ENCODE assay signal across 35 cellular contexts in the genomic region with DNA sequence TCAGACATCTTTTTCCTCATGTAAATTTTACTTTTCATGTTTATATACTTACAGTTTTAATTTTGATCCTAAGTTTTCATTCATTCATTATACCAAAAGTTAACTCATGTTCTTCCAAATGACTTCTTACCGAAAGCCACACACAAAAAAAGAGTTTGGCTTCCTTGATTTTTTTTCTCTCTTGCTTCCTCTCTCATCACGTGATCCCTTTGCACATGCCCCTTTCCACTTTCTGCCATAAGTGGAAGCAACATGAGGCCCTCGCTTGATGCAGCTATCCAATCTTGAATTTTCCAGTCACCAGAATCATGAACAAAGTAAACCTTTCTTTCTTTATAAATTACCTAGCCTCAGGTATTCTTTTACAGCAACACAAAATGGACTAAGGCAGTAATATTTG.
"Had no signal": no experiment of that assay in that cellular context is flagged by ENCODE, and none has a peak within 500 bp of the region (broad histone marks: within the 10 kb centered on the region; RNA-seq: fewer than 3 reads in every experiment).

No MANE protein-coding gene starts in this region.

- H3K27ac Mint-ChIP-seq: activated B cell treated with CpG ODN at 0.5 μM for 24 hours; activated CD8-positive, alpha-beta memory T cell treated with anti-CD3 and anti-CD28 coated beads, Interleukin-2, amount 10 ng/mL, durations not matched to agents 7 days and 5 days; activated CD8-positive, alpha-beta T cell treated with anti-CD3 and anti-CD28 coated beads, Interleukin-2, amount 10 ng/mL, durations not matched to agents 7 days and 5 days; activated naive CD4-positive, alpha-beta T cell treated with anti-CD3 and anti-CD28 coated beads for 36 hours; activated naive CD4-positive, alpha-beta T cell treated with anti-CD3 and anti-CD28 coated beads, Interleukin-2, amount 50 U/mL, for 24 hours; activated naive CD8-positive, alpha-beta T cell treated with anti-CD3 and anti-CD28 coated beads for 36 hours; activated naive CD8-positive, alpha-beta T cell treated with anti-CD3 and anti-CD28 coated beads, Interleukin-2, amount 50 U/mL, for 24 hours; activated T-helper 1 cell treated with anti-CD3 and anti-CD28 coated beads, Interleukin-12 subunit alpha, Interleukin-12 subunit beta, Interleukin-2, Interleukin-4 antibody, amounts not matched to agents 30 ng/mL and 10 ng/mL and 1 ng/mL, durations not matched to agents 14 hours and 24 hours and 36 hours; activated T-helper 2 cell treated with anti-CD3 and anti-CD28 coated beads, Interferon-gamma antibody, Interleukin-2, Interleukin-4, amounts not matched to agents 10 μg/mL and 5 μg/mL and 100 μg/mL, durations not matched to agents 14 hours and 24 hours and 36 hours; effector memory CD8-positive, alpha-beta T cell; T-helper 2 cell treated with Interferon-gamma antibody and Interleukin-4, amounts not matched to agents 5 μg/mL and 100 μg/mL, for 36 hours had no signal

- H3K27ac ChIP-seq: adrenal gland, body of pancreas, esophagus muscularis mucosa, foreskin keratinocyte, gastrocnemius medialis, heart left ventricle, WERI-Rb-1 had no signal

- H3K4me3 Mint-ChIP-seq: activated B cell treated with CpG ODN at 0.5 μM for 24 hours; activated CD8-positive, alpha-beta memory T cell treated with anti-CD3 and anti-CD28 coated beads, Interleukin-2, amount 10 ng/mL, durations not matched to agents 7 days and 5 days; activated CD8-positive, alpha-beta T cell treated with anti-CD3 and anti-CD28 coated beads, Interleukin-2, amount 10 ng/mL, durations not matched to agents 7 days and 5 days; activated naive CD4-positive, alpha-beta T cell treated with anti-CD3 and anti-CD28 coated beads for 36 hours; activated naive CD4-positive, alpha-beta T cell treated with anti-CD3 and anti-CD28 coated beads, Interleukin-2, amount 50 U/mL, for 24 hours; activated naive CD8-positive, alpha-beta T cell treated with anti-CD3 and anti-CD28 coated beads for 36 hours; activated naive CD8-positive, alpha-beta T cell treated with anti-CD3 and anti-CD28 coated beads, Interleukin-2, amount 50 U/mL, for 24 hours; activated T-helper 1 cell treated with anti-CD3 and anti-CD28 coated beads, Interleukin-12 subunit alpha, Interleukin-12 subunit beta, Interleukin-2, Interleukin-4 antibody, amounts not matched to agents 30 ng/mL and 10 ng/mL and 1 ng/mL, durations not matched to agents 14 hours and 24 hours and 36 hours; effector memory CD8-positive, alpha-beta T cell; T-helper 2 cell treated with Interferon-gamma antibody and Interleukin-4, amounts not matched to agents 5 μg/mL and 100 μg/mL, for 36 hours had no signal

- H3K4me1 ChIP-seq: adrenal gland, body of pancreas, esophagus muscularis mucosa, foreskin keratinocyte, gastrocnemius medialis, heart left ventricle had no signal

- H3K36me3 Mint-ChIP-seq: activated CD8-positive, alpha-beta memory T cell treated with anti-CD3 and anti-CD28 coated beads, Interleukin-2, amount 10 ng/mL, durations not matched to agents 7 days and 5 days had no signal

- DNase-seq: activated B cell treated with CpG ODN at 0.5 μM for 24 hours; activated CD4-positive, alpha-beta T cell treated with anti-CD3 and anti-CD28 coated beads for 48 hours; activated CD4-positive, alpha-beta T cell treated with anti-CD3 and anti-CD28 coated beads, Interleukin-2, amount 50 U/mL, for 1 hour; activated CD4-positive, alpha-beta T cell treated with anti-CD3 and anti-CD28 coated beads, Interleukin-2, amount 50 U/mL, for 48 hours; activated CD8-positive, alpha-beta memory T cell treated with anti-CD3 and anti-CD28 coated beads, Interleukin-2, amount 10 ng/mL, durations not matched to agents 7 days and 5 days; activated CD8-positive, alpha-beta memory T cell treated with anti-CD3 and anti-CD28 coated beads, Interleukin-2, amount 50 U/mL, for 4 hours; activated CD8-positive, alpha-beta T cell treated with anti-CD3 and anti-CD28 coated beads, Interleukin-2, amount 10 ng/mL, durations not matched to agents 7 days and 5 days; activated effector memory CD4-positive, alpha-beta T cell treated with anti-CD3 and anti-CD28 coated beads, Interleukin-2, amount 50 U/mL, for 16 hours; activated naive CD4-positive, alpha-beta T cell treated with anti-CD3 and anti-CD28 coated beads for 36 hours; activated naive CD8-positive, alpha-beta T cell treated with anti-CD3 and anti-CD28 coated beads for 36 hours; activated naive CD8-positive, alpha-beta T cell treated with anti-CD3 and anti-CD28 coated beads, Interleukin-2, amount 50 U/mL, for 24 hours; activated T-cell treated with anti-CD3 and anti-CD28 coated beads, Interleukin-2, amount 50 U/mL, for 1 hour; activated T-cell treated with anti-CD3 and anti-CD28 coated beads, Interleukin-2, amount 50 U/mL, for 48 hours; adrenal gland; amygdala; aorta; body of pancreas; caudate nucleus; cortex of kidney; dermis blood vessel endothelial cell; effector CD4-positive, alpha-beta T cell; effector memory CD8-positive, alpha-beta T cell; erythroblast; foreskin keratinocyte; gastrocnemius medialis; glutamatergic neuron; heart left ventricle; T1000; WERI-Rb-1 had no signal

- H3K27me3 Mint-ChIP-seq: activated B cell treated with CpG ODN at 0.5 μM for 24 hours; activated CD8-positive, alpha-beta memory T cell treated with anti-CD3 and anti-CD28 coated beads, Interleukin-2, amount 10 ng/mL, durations not matched to agents 7 days and 5 days; activated naive CD4-positive, alpha-beta T cell treated with anti-CD3 and anti-CD28 coated beads, Interleukin-2, amount 50 U/mL, for 24 hours; activated naive CD8-positive, alpha-beta T cell treated with anti-CD3 and anti-CD28 coated beads for 36 hours; activated naive CD8-positive, alpha-beta T cell treated with anti-CD3 and anti-CD28 coated beads, Interleukin-2, amount 50 U/mL, for 24 hours had no signal

- H3K27me3 ChIP-seq: adrenal gland, body of pancreas, esophagus muscularis mucosa, foreskin keratinocyte, gastrocnemius medialis, heart left ventricle had no signal

- H3K9me3 Mint-ChIP-seq: activated T-helper 2 cell treated with anti-CD3 and anti-CD28 coated beads, Interferon-gamma antibody, Interleukin-2, Interleukin-4, amounts not matched to agents 10 μg/mL and 5 μg/mL and 100 μg/mL, durations not matched to agents 14 hours and 24 hours and 36 hours had no signal

- H3K9me3 ChIP-seq: body of pancreas, gastrocnemius medialis had no signal

- H3K4me1 Mint-ChIP-seq: activated B cell treated with CpG ODN at 0.5 μM for 24 hours; activated CD8-positive, alpha-beta memory T cell treated with anti-CD3 and anti-CD28 coated beads, Interleukin-2, amount 10 ng/mL, durations not matched to agents 7 days and 5 days; activated naive CD4-positive, alpha-beta T cell treated with anti-CD3 and anti-CD28 coated beads, Interleukin-2, amount 50 U/mL, for 24 hours; activated naive CD8-positive, alpha-beta T cell treated with anti-CD3 and anti-CD28 coated beads for 36 hours; activated naive CD8-positive, alpha-beta T cell treated with anti-CD3 and anti-CD28 coated beads, Interleukin-2, amount 50 U/mL, for 24 hours had no signal

- H3K4me3 ChIP-seq: adrenal gland, body of pancreas, esophagus muscularis mucosa, gastrocnemius medialis, heart left ventricle had no signal

- H3K36me3 ChIP-seq: adrenal gland, esophagus muscularis mucosa, gastrocnemius medialis, heart left ventricle, WERI-Rb-1 had no signal

- ATAC-seq: activated CD4-positive, CD25-positive, alpha-beta regulatory T cell treated with anti-CD3 and anti-CD28 coated beads, Interleukin-2, amount 50 U/mL, for 24 hours; activated CD8-positive, alpha-beta memory T cell treated with anti-CD3 and anti-CD28 coated beads, Interleukin-2, amount 10 ng/mL, durations not matched to agents 7 days and 5 days; activated CD8-positive, alpha-beta T cell treated with anti-CD3 and anti-CD28 coated beads, Interleukin-2, amount 10 ng/mL, durations not matched to agents 7 days and 5 days; activated naive CD8-positive, alpha-beta T cell treated with anti-CD3 and anti-CD28 coated beads, Interleukin-2, amount 50 U/mL, for 24 hours; body of pancreas; effector memory CD8-positive, alpha-beta T cell; foreskin keratinocyte; gastrocnemius medialis; heart left ventricle had no signal
